ENCODE assay signal across 1 cellular context in genomic region chr17:4393806-4394205, GRCh38.
TF ChIP-seq lines count a peak whose summit lies in the region.

No MANE protein-coding gene starts in this region.

TF ChIP-seq in GM23338, 12 proteins besides CTCF, POLR2A, EP300 and RAD21:
- no peak for TF ChIP-seq CREB1 (CRISPR knock-in tag; IDR thresholded peaks at IDR 0.05; ENCODE audit: low read depth)
- no peak for TF ChIP-seq STAT1 (IDR thresholded peaks at IDR 0.05; ENCODE audit: unreplicated experiment)
- TF ChIP-seq, protein P1, sequence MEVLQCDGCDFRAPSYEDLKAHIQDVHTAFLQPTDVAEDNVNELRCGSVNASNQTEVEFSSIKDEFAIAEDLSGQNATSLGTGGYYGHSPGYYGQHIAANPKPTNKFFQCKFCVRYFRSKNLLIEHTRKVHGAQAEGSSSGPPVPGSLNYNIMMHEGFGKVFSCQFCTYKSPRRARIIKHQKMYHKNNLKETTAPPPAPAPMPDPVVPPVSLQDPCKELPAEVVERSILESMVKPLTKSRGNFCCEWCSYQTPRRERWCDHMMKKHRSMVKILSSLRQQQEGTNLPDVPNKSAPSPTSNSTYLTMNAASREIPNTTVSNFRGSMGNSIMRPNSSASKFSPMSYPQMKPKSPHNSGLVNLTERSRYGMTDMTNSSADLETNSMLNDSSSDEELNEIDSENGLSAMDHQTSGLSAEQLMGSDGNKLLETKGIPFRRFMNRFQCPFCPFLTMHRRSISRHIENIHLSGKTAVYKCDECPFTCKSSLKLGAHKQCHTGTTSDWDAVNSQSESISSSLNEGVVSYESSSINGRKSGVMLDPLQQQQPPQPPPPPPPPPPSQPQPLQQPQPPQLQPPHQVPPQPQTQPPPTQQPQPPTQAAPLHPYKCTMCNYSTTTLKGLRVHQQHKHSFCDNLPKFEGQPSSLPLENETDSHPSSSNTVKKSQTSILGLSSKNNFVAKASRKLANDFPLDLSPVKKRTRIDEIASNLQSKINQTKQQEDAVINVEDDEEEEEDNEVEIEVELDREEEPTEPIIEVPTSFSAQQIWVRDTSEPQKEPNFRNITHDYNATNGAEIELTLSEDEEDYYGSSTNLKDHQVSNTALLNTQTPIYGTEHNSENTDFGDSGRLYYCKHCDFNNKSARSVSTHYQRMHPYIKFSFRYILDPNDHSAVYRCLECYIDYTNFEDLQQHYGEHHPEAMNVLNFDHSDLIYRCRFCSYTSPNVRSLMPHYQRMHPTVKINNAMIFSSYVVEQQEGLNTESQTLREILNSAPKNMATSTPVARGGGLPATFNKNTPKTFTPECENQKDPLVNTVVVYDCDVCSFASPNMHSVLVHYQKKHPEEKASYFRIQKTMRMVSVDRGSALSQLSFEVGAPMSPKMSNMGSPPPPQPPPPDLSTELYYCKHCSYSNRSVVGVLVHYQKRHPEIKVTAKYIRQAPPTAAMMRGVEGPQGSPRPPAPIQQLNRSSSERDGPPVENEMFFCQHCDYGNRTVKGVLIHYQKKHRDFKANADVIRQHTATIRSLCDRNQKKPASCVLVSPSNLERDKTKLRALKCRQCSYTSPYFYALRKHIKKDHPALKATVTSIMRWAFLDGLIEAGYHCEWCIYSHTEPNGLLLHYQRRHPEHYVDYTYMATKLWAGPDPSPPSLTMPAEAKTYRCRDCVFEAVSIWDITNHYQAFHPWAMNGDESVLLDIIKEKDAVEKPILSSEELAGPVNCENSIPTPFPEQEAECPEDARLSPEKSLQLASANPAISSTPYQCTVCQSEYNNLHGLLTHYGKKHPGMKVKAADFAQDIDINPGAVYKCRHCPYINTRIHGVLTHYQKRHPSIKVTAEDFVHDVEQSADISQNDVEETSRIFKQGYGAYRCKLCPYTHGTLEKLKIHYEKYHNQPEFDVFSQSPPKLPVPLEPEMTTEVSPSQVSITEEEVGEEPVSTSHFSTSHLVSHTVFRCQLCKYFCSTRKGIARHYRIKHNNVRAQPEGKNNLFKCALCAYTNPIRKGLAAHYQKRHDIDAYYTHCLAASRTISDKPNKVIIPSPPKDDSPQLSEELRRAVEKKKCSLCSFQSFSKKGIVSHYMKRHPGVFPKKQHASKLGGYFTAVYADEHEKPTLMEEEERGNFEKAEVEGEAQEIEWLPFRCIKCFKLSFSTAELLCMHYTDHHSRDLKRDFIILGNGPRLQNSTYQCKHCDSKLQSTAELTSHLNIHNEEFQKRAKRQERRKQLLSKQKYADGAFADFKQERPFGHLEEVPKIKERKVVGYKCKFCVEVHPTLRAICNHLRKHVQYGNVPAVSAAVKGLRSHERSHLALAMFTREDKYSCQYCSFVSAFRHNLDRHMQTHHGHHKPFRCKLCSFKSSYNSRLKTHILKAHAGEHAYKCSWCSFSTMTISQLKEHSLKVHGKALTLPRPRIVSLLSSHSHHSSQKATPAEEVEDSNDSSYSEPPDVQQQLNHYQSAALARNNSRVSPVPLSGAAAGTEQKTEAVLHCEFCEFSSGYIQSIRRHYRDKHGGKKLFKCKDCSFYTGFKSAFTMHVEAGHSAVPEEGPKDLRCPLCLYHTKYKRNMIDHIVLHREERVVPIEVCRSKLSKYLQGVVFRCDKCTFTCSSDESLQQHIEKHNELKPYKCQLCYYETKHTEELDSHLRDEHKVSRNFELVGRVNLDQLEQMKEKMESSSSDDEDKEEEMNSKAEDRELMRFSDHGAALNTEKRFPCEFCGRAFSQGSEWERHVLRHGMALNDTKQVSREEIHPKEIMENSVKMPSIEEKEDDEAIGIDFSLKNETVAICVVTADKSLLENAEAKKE (CRISPR knock-in tag; IDR thresholded peaks at IDR 0.05) = no peak
- TF ChIP-seq NANOG (IDR thresholded peaks at IDR 0.05; ENCODE audit: borderline replicate concordance) = no peak
- TF ChIP-seq JUNB (IDR thresholded peaks at IDR 0.05; ENCODE audit: unreplicated experiment) = no peak
- no peak for TF ChIP-seq ZNF331 (CRISPR knock-in tag; IDR thresholded peaks at IDR 0.05; ENCODE audit: low read depth)
- TF ChIP-seq, protein P2, sequence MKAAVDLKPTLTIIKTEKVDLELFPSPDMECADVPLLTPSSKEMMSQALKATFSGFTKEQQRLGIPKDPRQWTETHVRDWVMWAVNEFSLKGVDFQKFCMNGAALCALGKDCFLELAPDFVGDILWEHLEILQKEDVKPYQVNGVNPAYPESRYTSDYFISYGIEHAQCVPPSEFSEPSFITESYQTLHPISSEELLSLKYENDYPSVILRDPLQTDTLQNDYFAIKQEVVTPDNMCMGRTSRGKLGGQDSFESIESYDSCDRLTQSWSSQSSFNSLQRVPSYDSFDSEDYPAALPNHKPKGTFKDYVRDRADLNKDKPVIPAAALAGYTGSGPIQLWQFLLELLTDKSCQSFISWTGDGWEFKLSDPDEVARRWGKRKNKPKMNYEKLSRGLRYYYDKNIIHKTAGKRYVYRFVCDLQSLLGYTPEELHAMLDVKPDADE (IDR thresholded peaks at IDR 0.05) = no peak
- TF ChIP-seq, protein P3, sequence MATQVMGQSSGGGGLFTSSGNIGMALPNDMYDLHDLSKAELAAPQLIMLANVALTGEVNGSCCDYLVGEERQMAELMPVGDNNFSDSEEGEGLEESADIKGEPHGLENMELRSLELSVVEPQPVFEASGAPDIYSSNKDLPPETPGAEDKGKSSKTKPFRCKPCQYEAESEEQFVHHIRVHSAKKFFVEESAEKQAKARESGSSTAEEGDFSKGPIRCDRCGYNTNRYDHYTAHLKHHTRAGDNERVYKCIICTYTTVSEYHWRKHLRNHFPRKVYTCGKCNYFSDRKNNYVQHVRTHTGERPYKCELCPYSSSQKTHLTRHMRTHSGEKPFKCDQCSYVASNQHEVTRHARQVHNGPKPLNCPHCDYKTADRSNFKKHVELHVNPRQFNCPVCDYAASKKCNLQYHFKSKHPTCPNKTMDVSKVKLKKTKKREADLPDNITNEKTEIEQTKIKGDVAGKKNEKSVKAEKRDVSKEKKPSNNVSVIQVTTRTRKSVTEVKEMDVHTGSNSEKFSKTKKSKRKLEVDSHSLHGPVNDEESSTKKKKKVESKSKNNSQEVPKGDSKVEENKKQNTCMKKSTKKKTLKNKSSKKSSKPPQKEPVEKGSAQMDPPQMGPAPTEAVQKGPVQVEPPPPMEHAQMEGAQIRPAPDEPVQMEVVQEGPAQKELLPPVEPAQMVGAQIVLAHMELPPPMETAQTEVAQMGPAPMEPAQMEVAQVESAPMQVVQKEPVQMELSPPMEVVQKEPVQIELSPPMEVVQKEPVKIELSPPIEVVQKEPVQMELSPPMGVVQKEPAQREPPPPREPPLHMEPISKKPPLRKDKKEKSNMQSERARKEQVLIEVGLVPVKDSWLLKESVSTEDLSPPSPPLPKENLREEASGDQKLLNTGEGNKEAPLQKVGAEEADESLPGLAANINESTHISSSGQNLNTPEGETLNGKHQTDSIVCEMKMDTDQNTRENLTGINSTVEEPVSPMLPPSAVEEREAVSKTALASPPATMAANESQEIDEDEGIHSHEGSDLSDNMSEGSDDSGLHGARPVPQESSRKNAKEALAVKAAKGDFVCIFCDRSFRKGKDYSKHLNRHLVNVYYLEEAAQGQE (IDR thresholded peaks at IDR 0.05; ENCODE audit: unreplicated experiment) = no peak
- TF ChIP-seq EZH2phosphoT487 (IDR thresholded peaks at IDR 0.05; ENCODE audit: unreplicated experiment) = no peak
- TF ChIP-seq EZH2 (IDR thresholded peaks at IDR 0.05; ENCODE audit: low read depth, unreplicated experiment) = no peak
- no peak for TF ChIP-seq ZNF114 (CRISPR knock-in tag; IDR thresholded peaks at IDR 0.05)
- no peak for TF ChIP-seq POLR2AphosphoS5 (IDR thresholded peaks at IDR 0.05; ENCODE audit: low read depth)
TF ChIP-seq in GM23338: peak in this region for 0.
